In genomic region chr15:67501177-67501835, GRCh38 we compare ENCODE assay signal across 1 cellular context.
TF ChIP-seq lines count a peak whose summit lies in the region.

No MANE protein-coding gene starts in this region.

TF ChIP-seq in GM23338, 12 proteins besides CTCF, POLR2A, EP300 and RAD21:
- no peak for TF ChIP-seq ZNF462 (CRISPR knock-in tag; IDR thresholded peaks at IDR 0.05)
- no peak for TF ChIP-seq EZH2phosphoT487 (IDR thresholded peaks at IDR 0.05; ENCODE audit: unreplicated experiment)
- no peak for TF ChIP-seq ZNF331 (CRISPR knock-in tag; IDR thresholded peaks at IDR 0.05; ENCODE audit: low read depth)
- TF ChIP-seq JUNB (IDR thresholded peaks at IDR 0.05; ENCODE audit: unreplicated experiment): no peak
- TF ChIP-seq CREB1 (CRISPR knock-in tag; IDR thresholded peaks at IDR 0.05; ENCODE audit: low read depth): no peak
- no peak for TF ChIP-seq REST (IDR thresholded peaks at IDR 0.05; ENCODE audit: unreplicated experiment)
- no peak for TF ChIP-seq NANOG (IDR thresholded peaks at IDR 0.05; ENCODE audit: borderline replicate concordance)
- TF ChIP-seq POLR2AphosphoS5 (IDR thresholded peaks at IDR 0.05; ENCODE audit: low read depth): no peak
- TF ChIP-seq EZH2 (IDR thresholded peaks at IDR 0.05; ENCODE audit: low read depth, unreplicated experiment): no peak
- TF ChIP-seq ZNF114 (CRISPR knock-in tag; IDR thresholded peaks at IDR 0.05): no peak
- no peak for TF ChIP-seq STAT1 (IDR thresholded peaks at IDR 0.05; ENCODE audit: unreplicated experiment)
- TF ChIP-seq ETS1 (IDR thresholded peaks at IDR 0.05): no peak
